Comparison of ENCODE assay signal across 19 cellular contexts in genomic region chr7:134705716-134706115, GRCh38. TPM values are rescaled to one million over a fixed set of nuclear protein-coding genes. Genes with fewer than 3 reads are reported as not detected.
DNase-seq lines count a peak whose midpoint lies in the region; ATAC-seq and TF ChIP-seq lines count a peak whose summit lies in the region.
"Had no signal": no experiment of that assay in that cellular context is flagged by ENCODE, and none has a peak within 500 bp of the region (broad histone marks: within the 10 kb centered on the region; RNA-seq: fewer than 3 reads in every experiment).

No MANE protein-coding gene starts in this region.

- peak in 3 of 56 donors; percentile 7 to 16 (median 9) for TF ChIP-seq CTCF in dorsolateral prefrontal cortex (IDR thresholded peaks at IDR 0.05 in 54 of 56, conservative IDR thresholded peaks at IDR 0.05 in 2 of 56; ENCODE audit: low read depth in 1 of 56, partially characterized antibody in 56 of 56)

- H3K27me3 ChIP-seq in dorsolateral prefrontal cortex = no peaks in the 10 kb centered on the region

- H3K4me3 ChIP-seq in dorsolateral prefrontal cortex = no peak overlapping the region

- H3K27ac ChIP-seq in dorsolateral prefrontal cortex = peak overlapping the region in 39 of 59 donors; percentile 3 to 76 (median 41)
- H3K27ac ChIP-seq: C4-2B had no signal

- POLR2A ChIA-PET in activated CD4-positive, alpha-beta T cell treated with anti-CD3 and anti-CD28 coated beads, Interleukin-2, amount 10 ng/mL, durations not matched to agents 7 days and 5 days (lab: Charles Lee) = no interaction called here

- no peak overlapping the region for H3K4me3 Mint-ChIP-seq in activated CD4-positive, alpha-beta T cell treated with anti-CD3 and anti-CD28 coated beads, Interleukin-2, amount 10 ng/mL, durations not matched to agents 7 days and 5 days

- H3K27ac Mint-ChIP-seq in activated CD4-positive, alpha-beta T cell treated with anti-CD3 and anti-CD28 coated beads, Interleukin-2, amount 10 ng/mL, durations not matched to agents 7 days and 5 days = no peak overlapping the region

- CTCF ChIA-PET in activated CD4-positive, alpha-beta T cell treated with anti-CD3 and anti-CD28 coated beads, Interleukin-2, amount 10 ng/mL, durations not matched to agents 7 days and 5 days (lab: Charles Lee) = interaction anchor here (1.0 kb wide), 1 partner anchor 29 kb away, joined by 3 read pairs; no protein-coding TSS in a partner anchor

- intact Hi-C loops in dorsolateral prefrontal cortex (cut with DNase I) = no loop called here

- DNase-seq in dorsolateral prefrontal cortex (no peak), globus pallidus (ENCODE audit: low spot score) (peak; percentile 48), superior temporal gyrus (ENCODE audit: extremely low spot score) (peak; percentile 69), anterior cingulate cortex (lab: John Stamatoyannopoulos, UW) (no peak)
- DNase-seq in stimulated activated CD4-positive, alpha-beta T cell treated with anti-CD3 and anti-CD28 coated beads, Interleukin-4, amount 100 ng/mL, for 1 hour = no peak
- DNase-seq in activated CD4-positive, alpha-beta T cell treated with anti-CD3 and anti-CD28 coated beads, Interleukin-2, amount 10 ng/mL, durations not matched to agents 7 days and 5 days = no peak
- DNase-seq: ACHN, AML-193, DND-41, KG1, NCI-H1105 treated with DMSO at 0.1 percent for 48 hours, NCI-H1694, NCI-H2081 treated with DMSO at 0.1 percent for 48 hours, NCI-H446 treated with DMSO at 0.1 percent for 48 hours, NCI-H69 had no signal

- H3K27me3 Mint-ChIP-seq in activated CD4-positive, alpha-beta T cell treated with anti-CD3 and anti-CD28 coated beads, Interleukin-2, amount 10 ng/mL, durations not matched to agents 7 days and 5 days = no peaks in the 10 kb centered on the region

- no peaks in the 10 kb centered on the region for H3K9me3 Mint-ChIP-seq in activated CD4-positive, alpha-beta T cell treated with anti-CD3 and anti-CD28 coated beads, Interleukin-2, amount 10 ng/mL, durations not matched to agents 7 days and 5 days

- no peak for ATAC-seq in GM18858 (IDR thresholded peaks at IDR 0.05; ENCODE audit: unreplicated experiment)
- ATAC-seq: HepG2, Panc1 had no signal

- peaks cover 7% of the 10 kb centered on the region for H3K4me1 Mint-ChIP-seq in activated CD4-positive, alpha-beta T cell treated with anti-CD3 and anti-CD28 coated beads, Interleukin-2, amount 10 ng/mL, durations not matched to agents 7 days and 5 days

- no peaks in the 10 kb centered on the region for H3K36me3 Mint-ChIP-seq in activated CD4-positive, alpha-beta T cell treated with anti-CD3 and anti-CD28 coated beads, Interleukin-2, amount 10 ng/mL, durations not matched to agents 7 days and 5 days (ENCODE audit: low read depth)

RNA-seq across cellular contexts. Expression of gene BPGM, which starts 59.1 kb away (rescaled TPM):
- 10 to 100 TPM; 10.1 to 26.8 (median 16.2) TPM for total RNA-seq in dorsolateral prefrontal cortex
- total RNA-seq in activated CD4-positive, alpha-beta T cell treated with anti-CD3 and anti-CD28 coated beads, Interleukin-2, amount 10 ng/mL, durations not matched to agents 7 days and 5 days = 10 to 100 TPM; 14.6 to 15.5 TPM

Comparison
In these comparisons a context has a peak if more than half of its experiments do, and no peak if none do; other contexts are left out.
1. DNase-seq: peak in globus pallidus (single experiment) and superior temporal gyrus (single experiment); none in dorsolateral prefrontal cortex (0 of 10), stimulated activated CD4-positive, alpha-beta T cell treated with anti-CD3 and anti-CD28 coated beads, Interleukin-4, amount 100 ng/mL, for 1 hour (single experiment), activated CD4-positive, alpha-beta T cell treated with anti-CD3 and anti-CD28 coated beads, Interleukin-2, amount 10 ng/mL, durations not matched to agents 7 days and 5 days (single experiment) and anterior cingulate cortex (0 of 58).